In the genomic region with DNA sequence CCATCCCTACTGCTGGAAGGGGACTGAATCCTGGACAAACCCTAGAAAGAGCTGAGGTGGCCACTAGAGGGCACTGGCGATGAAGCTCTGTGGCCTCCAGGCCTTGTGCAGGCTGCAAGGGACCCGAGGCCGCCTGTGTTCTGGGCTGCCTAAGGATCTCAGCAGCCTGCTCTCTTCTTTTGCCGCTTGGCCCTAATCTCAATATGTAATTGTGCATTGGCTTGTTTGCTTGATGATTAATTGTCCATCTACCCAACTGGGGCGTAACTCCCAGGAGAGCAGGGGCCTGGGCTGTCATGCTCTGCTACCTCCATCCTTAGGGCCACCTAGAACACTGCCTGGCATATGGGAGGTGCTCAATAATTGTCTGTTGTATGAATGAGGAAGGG, we compare ENCODE assay signal across 8 cellular contexts.
A peak's percentile ranks its signal among the peaks of the same experiment; 100 is the strongest.
DNase-seq lines count a peak whose midpoint lies in the region; ATAC-seq and TF ChIP-seq lines count a peak whose summit lies in the region.

No MANE protein-coding gene starts in this region.

- intact Hi-C loops in activated T-helper 1 cell treated with anti-CD3 and anti-CD28 coated beads, Interleukin-12 subunit alpha, Interleukin-12 subunit beta, Interleukin-2, Interleukin-4 antibody, amounts not matched to agents 30 ng/mL and 10 ng/mL and 1 ng/mL, durations not matched to agents 14 hours and 24 hours and 36 hours (cut with micrococcal nuclease), result loop anchor here (1.0 kb wide), 3 partner anchors 57 to 92 kb away; no protein-coding TSS in a partner anchor

- H3K27ac Mint-ChIP-seq in activated T-helper 1 cell treated with anti-CD3 and anti-CD28 coated beads, Interleukin-12 subunit alpha, Interleukin-12 subunit beta, Interleukin-2, Interleukin-4 antibody, amounts not matched to agents 30 ng/mL and 10 ng/mL and 1 ng/mL, durations not matched to agents 14 hours and 24 hours and 36 hours, result peak overlapping the region; percentile 57

- DNase-seq in DMS153 treated with DMSO at 0.1 percent for 48 hours (lab: John Stamatoyannopoulos, UW; ENCODE audit: unreplicated experiment) (peak; percentile 71), LNCaP clone FGC (ENCODE audit: low read depth) (peak; percentile 27), RPMI7951 (ENCODE audit: low read depth) (peak; percentile 68), fibroblast of the conjunctiva (ENCODE audit: low read depth) (peak; percentile 66), omental fat pad (ENCODE audit: low spot score) (peak; percentile 72), suprapubic skin (ENCODE audit: low spot score in 2 of 2) (peak in 1 of 2 donors; percentile 81)
- peak; percentile 56 for DNase-seq in activated T-helper 1 cell treated with anti-CD3 and anti-CD28 coated beads, Interleukin-12 subunit alpha, Interleukin-12 subunit beta, Interleukin-2, Interleukin-4 antibody, amounts not matched to agents 30 ng/mL and 10 ng/mL and 1 ng/mL, durations not matched to agents 14 hours and 24 hours and 36 hours (ENCODE audit: low spot score)

- peak; percentile 88 for ATAC-seq in GM21723 (IDR thresholded peaks at IDR 0.05; ENCODE audit: unreplicated experiment)
- ATAC-seq in omental fat pad (ENCODE audit: low FRiP score), result peak; percentile 93

- no peak for TF ChIP-seq POLR2A in suprapubic skin (IDR thresholded peaks at IDR 0.05)

- H3K36me3 Mint-ChIP-seq in activated T-helper 1 cell treated with anti-CD3 and anti-CD28 coated beads, Interleukin-12 subunit alpha, Interleukin-12 subunit beta, Interleukin-2, Interleukin-4 antibody, amounts not matched to agents 30 ng/mL and 10 ng/mL and 1 ng/mL, durations not matched to agents 14 hours and 24 hours and 36 hours (ENCODE audit: low read depth), result peaks cover 19% of the 10 kb centered on the region

- H3K27me3 ChIP-seq in suprapubic skin, result no peaks in the 10 kb centered on the region

- no peaks in the 10 kb centered on the region for H3K9me3 Mint-ChIP-seq in activated T-helper 1 cell treated with anti-CD3 and anti-CD28 coated beads, Interleukin-12 subunit alpha, Interleukin-12 subunit beta, Interleukin-2, Interleukin-4 antibody, amounts not matched to agents 30 ng/mL and 10 ng/mL and 1 ng/mL, durations not matched to agents 14 hours and 24 hours and 36 hours

- H3K4me1 ChIP-seq in suprapubic skin, result peaks cover 6% of the 10 kb centered on the region

- peaks cover 50% of the 10 kb centered on the region for H3K36me3 ChIP-seq in suprapubic skin

- peaks cover 5% of the 10 kb centered on the region for H3K4me1 Mint-ChIP-seq in activated T-helper 1 cell treated with anti-CD3 and anti-CD28 coated beads, Interleukin-12 subunit alpha, Interleukin-12 subunit beta, Interleukin-2, Interleukin-4 antibody, amounts not matched to agents 30 ng/mL and 10 ng/mL and 1 ng/mL, durations not matched to agents 14 hours and 24 hours and 36 hours (ENCODE audit: low read depth)

- H3K4me3 Mint-ChIP-seq in activated T-helper 1 cell treated with anti-CD3 and anti-CD28 coated beads, Interleukin-12 subunit alpha, Interleukin-12 subunit beta, Interleukin-2, Interleukin-4 antibody, amounts not matched to agents 30 ng/mL and 10 ng/mL and 1 ng/mL, durations not matched to agents 14 hours and 24 hours and 36 hours, result no peak overlapping the region

- TF ChIP-seq CTCF in LNCaP clone FGC (IDR thresholded peaks at IDR 0.05; ENCODE audit: control insufficient read depth, extremely low read depth, insufficient read depth) (peak; percentile 87), omental fat pad (IDR thresholded peaks at IDR 0.05) (peak in 1 of 3 donors; percentile 38), suprapubic skin (IDR thresholded peaks at IDR 0.05) (peak; percentile 61 to 82)

- TF ChIP-seq EP300 in suprapubic skin (IDR thresholded peaks at IDR 0.05), result no peak

- H3K27me3 Mint-ChIP-seq in activated T-helper 1 cell treated with anti-CD3 and anti-CD28 coated beads, Interleukin-12 subunit alpha, Interleukin-12 subunit beta, Interleukin-2, Interleukin-4 antibody, amounts not matched to agents 30 ng/mL and 10 ng/mL and 1 ng/mL, durations not matched to agents 14 hours and 24 hours and 36 hours (ENCODE audit: insufficient read depth), result no peaks in the 10 kb centered on the region

- WGBS in suprapubic skin, result 18% methylated on average over 5 of the region's 5 CpGs

- H3K9me3 ChIP-seq in suprapubic skin, result no peaks in the 10 kb centered on the region

- no peak overlapping the region for H3K27ac ChIP-seq in suprapubic skin

- no peak overlapping the region for H3K4me3 ChIP-seq in LNCaP clone FGC (ENCODE audit: low read depth, low read length)
- H3K4me3 ChIP-seq in suprapubic skin, result no peak overlapping the region
